1 cellular context compared by ENCODE assay signal in the genomic region with DNA sequence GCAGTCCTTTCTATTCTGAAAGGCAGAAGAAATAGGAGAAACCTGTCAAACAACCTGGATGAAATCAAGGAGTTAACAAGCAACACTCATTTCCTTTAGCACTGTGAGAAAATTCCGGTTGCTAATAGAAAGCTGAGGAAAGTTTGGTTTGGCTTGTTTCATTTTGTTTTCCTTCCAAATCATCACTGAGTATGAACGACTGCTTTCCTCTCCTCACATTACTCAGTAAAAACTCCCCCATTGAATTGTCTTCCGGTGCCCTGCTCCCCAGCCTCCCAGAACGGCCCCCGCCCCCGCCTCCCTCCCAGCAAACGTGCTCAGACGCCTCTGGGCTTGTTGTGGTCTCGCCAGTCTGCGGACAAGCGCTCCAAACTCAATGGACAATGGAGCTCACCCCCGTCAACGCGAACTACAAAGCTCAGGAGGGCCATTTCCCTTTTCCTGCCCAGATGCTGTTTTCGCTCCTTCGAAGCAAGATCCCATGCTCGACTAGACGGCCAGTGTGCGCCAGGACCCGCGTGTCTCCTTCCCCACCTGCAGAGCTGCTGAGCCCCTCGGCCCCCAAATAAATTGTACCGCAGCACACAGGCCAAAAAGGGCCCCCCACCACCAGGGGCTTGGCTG.
A peak's percentile ranks its signal among the peaks of the same experiment; 100 is the strongest.
TF ChIP-seq lines count a peak whose summit lies in the region.

No MANE protein-coding gene starts in this region.

TF ChIP-seq in HepG2, 621 proteins besides CTCF, POLR2A, EP300 and RAD21 (continued from another document):
- TF ChIP-seq, protein P1, sequence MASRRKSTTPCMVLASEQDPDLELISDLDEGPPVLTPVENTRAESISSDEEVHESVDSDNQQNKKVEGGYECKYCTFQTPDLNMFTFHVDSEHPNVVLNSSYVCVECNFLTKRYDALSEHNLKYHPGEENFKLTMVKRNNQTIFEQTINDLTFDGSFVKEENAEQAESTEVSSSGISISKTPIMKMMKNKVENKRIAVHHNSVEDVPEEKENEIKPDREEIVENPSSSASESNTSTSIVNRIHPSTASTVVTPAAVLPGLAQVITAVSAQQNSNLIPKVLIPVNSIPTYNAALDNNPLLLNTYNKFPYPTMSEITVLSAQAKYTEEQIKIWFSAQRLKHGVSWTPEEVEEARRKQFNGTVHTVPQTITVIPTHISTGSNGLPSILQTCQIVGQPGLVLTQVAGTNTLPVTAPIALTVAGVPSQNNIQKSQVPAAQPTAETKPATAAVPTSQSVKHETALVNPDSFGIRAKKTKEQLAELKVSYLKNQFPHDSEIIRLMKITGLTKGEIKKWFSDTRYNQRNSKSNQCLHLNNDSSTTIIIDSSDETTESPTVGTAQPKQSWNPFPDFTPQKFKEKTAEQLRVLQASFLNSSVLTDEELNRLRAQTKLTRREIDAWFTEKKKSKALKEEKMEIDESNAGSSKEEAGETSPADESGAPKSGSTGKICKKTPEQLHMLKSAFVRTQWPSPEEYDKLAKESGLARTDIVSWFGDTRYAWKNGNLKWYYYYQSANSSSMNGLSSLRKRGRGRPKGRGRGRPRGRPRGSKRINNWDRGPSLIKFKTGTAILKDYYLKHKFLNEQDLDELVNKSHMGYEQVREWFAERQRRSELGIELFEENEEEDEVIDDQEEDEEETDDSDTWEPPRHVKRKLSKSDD (CRISPR knock-in tag; IDR thresholded peaks at IDR 0.05; ENCODE audit: low read depth), result no peak
- TF ChIP-seq NFYB (CRISPR knock-in tag; IDR thresholded peaks at IDR 0.05), result no peak
- no peak for TF ChIP-seq ZNF83 (CRISPR knock-in tag; IDR thresholded peaks at IDR 0.05; ENCODE audit: borderline replicate concordance)
- TF ChIP-seq, protein P2, sequence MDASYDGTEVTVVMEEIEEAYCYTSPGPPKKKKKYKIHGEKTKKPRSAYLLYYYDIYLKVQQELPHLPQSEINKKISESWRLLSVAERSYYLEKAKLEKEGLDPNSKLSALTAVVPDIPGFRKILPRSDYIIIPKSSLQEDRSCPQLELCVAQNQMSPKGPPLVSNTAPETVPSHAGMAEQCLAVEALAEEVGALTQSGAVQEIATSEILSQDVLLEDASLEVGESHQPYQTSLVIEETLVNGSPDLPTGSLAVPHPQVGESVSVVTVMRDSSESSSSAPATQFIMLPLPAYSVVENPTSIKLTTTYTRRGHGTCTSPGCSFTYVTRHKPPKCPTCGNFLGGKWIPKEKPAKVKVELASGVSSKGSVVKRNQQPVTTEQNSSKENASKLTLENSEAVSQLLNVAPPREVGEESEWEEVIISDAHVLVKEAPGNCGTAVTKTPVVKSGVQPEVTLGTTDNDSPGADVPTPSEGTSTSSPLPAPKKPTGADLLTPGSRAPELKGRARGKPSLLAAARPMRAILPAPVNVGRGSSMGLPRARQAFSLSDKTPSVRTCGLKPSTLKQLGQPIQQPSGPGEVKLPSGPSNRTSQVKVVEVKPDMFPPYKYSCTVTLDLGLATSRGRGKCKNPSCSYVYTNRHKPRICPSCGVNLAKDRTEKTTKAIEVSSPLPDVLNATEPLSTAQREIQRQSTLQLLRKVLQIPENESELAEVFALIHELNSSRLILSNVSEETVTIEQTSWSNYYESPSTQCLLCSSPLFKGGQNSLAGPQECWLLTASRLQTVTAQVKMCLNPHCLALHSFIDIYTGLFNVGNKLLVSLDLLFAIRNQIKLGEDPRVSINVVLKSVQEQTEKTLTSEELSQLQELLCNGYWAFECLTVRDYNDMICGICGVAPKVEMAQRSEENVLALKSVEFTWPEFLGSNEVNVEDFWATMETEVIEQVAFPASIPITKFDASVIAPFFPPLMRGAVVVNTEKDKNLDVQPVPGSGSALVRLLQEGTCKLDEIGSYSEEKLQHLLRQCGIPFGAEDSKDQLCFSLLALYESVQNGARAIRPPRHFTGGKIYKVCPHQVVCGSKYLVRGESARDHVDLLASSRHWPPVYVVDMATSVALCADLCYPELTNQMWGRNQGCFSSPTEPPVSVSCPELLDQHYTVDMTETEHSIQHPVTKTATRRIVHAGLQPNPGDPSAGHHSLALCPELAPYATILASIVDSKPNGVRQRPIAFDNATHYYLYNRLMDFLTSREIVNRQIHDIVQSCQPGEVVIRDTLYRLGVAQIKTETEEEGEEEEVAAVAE (CRISPR knock-in tag; IDR thresholded peaks at IDR 0.05; ENCODE audit: borderline replicate concordance), result no peak
- no peak for TF ChIP-seq ZNF790 (CRISPR knock-in tag; IDR thresholded peaks at IDR 0.05; ENCODE audit: borderline replicate concordance)
- TF ChIP-seq, protein P3, sequence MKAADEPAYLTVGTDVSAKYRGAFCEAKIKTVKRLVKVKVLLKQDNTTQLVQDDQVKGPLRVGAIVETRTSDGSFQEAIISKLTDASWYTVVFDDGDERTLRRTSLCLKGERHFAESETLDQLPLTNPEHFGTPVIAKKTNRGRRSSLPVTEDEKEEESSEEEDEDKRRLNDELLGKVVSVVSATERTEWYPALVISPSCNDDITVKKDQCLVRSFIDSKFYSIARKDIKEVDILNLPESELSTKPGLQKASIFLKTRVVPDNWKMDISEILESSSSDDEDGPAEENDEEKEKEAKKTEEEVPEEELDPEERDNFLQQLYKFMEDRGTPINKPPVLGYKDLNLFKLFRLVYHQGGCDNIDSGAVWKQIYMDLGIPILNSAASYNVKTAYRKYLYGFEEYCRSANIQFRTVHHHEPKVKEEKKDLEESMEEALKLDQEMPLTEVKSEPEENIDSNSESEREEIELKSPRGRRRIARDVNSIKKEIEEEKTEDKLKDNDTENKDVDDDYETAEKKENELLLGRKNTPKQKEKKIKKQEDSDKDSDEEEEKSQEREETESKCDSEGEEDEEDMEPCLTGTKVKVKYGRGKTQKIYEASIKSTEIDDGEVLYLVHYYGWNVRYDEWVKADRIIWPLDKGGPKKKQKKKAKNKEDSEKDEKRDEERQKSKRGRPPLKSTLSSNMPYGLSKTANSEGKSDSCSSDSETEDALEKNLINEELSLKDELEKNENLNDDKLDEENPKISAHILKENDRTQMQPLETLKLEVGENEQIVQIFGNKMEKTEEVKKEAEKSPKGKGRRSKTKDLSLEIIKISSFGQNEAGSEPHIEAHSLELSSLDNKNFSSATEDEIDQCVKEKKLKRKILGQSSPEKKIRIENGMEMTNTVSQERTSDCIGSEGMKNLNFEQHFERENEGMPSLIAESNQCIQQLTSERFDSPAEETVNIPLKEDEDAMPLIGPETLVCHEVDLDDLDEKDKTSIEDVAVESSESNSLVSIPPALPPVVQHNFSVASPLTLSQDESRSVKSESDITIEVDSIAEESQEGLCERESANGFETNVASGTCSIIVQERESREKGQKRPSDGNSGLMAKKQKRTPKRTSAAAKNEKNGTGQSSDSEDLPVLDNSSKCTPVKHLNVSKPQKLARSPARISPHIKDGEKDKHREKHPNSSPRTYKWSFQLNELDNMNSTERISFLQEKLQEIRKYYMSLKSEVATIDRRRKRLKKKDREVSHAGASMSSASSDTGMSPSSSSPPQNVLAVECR (CRISPR knock-in tag; IDR thresholded peaks at IDR 0.05; ENCODE audit: borderline replicate concordance), result no peak
- no peak for TF ChIP-seq CAMTA2 (CRISPR knock-in tag; IDR thresholded peaks at IDR 0.05; ENCODE audit: borderline replicate concordance)
- TF ChIP-seq, protein P4, sequence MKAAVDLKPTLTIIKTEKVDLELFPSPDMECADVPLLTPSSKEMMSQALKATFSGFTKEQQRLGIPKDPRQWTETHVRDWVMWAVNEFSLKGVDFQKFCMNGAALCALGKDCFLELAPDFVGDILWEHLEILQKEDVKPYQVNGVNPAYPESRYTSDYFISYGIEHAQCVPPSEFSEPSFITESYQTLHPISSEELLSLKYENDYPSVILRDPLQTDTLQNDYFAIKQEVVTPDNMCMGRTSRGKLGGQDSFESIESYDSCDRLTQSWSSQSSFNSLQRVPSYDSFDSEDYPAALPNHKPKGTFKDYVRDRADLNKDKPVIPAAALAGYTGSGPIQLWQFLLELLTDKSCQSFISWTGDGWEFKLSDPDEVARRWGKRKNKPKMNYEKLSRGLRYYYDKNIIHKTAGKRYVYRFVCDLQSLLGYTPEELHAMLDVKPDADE (CRISPR knock-in tag; IDR thresholded peaks at IDR 0.05), result no peak
- TF ChIP-seq KDM5A (IDR thresholded peaks at IDR 0.05; ENCODE audit: borderline replicate concordance, low read length), result 0 out of 2 replicates have a peak, but pooled peaks have one; percentile 46
- no peak for TF ChIP-seq ZSCAN31 (CRISPR knock-in tag; IDR thresholded peaks at IDR 0.05; ENCODE audit: low read depth)
- TF ChIP-seq POLR2AphosphoS5 (IDR thresholded peaks at IDR 0.05; ENCODE audit: low read depth, low read length), result peak; percentile 57
- no peak for TF ChIP-seq KMT2A (CRISPR knock-in tag; IDR thresholded peaks at IDR 0.05)
- TF ChIP-seq, protein P5, sequence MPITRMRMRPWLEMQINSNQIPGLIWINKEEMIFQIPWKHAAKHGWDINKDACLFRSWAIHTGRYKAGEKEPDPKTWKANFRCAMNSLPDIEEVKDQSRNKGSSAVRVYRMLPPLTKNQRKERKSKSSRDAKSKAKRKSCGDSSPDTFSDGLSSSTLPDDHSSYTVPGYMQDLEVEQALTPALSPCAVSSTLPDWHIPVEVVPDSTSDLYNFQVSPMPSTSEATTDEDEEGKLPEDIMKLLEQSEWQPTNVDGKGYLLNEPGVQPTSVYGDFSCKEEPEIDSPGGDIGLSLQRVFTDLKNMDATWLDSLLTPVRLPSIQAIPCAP (CRISPR knock-in tag; IDR thresholded peaks at IDR 0.05; ENCODE audit: low read depth), result no peak
- no peak for TF ChIP-seq KAT8 (CRISPR knock-in tag; IDR thresholded peaks at IDR 0.05)
- TF ChIP-seq ZNF724P (CRISPR knock-in tag; IDR thresholded peaks at IDR 0.05; ENCODE audit: borderline replicate concordance), result no peak
- no peak for TF ChIP-seq YEATS2 (CRISPR knock-in tag; IDR thresholded peaks at IDR 0.05; ENCODE audit: borderline replicate concordance)
- TF ChIP-seq ZNF547 (CRISPR knock-in tag; IDR thresholded peaks at IDR 0.05), result no peak
- no peak for TF ChIP-seq ZNF749 (CRISPR knock-in tag; IDR thresholded peaks at IDR 0.05; ENCODE audit: borderline replicate concordance)
- 0 out of 2 replicates have a peak, but pooled peaks have one; percentile 12 for TF ChIP-seq ZNF616 (CRISPR knock-in tag; IDR thresholded peaks at IDR 0.05; ENCODE audit: low read depth)
- TF ChIP-seq, protein P6, sequence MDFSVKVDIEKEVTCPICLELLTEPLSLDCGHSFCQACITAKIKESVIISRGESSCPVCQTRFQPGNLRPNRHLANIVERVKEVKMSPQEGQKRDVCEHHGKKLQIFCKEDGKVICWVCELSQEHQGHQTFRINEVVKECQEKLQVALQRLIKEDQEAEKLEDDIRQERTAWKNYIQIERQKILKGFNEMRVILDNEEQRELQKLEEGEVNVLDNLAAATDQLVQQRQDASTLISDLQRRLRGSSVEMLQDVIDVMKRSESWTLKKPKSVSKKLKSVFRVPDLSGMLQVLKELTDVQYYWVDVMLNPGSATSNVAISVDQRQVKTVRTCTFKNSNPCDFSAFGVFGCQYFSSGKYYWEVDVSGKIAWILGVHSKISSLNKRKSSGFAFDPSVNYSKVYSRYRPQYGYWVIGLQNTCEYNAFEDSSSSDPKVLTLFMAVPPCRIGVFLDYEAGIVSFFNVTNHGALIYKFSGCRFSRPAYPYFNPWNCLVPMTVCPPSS (IDR thresholded peaks at IDR 0.05), result no peak
- TF ChIP-seq TMF1 (CRISPR knock-in tag; IDR thresholded peaks at IDR 0.05; ENCODE audit: low read depth), result no peak
- TF ChIP-seq ZNF138 (CRISPR knock-in tag; IDR thresholded peaks at IDR 0.05; ENCODE audit: low read depth), result no peak
